ENCODE assay signal across 9 cellular contexts in the genomic region with DNA sequence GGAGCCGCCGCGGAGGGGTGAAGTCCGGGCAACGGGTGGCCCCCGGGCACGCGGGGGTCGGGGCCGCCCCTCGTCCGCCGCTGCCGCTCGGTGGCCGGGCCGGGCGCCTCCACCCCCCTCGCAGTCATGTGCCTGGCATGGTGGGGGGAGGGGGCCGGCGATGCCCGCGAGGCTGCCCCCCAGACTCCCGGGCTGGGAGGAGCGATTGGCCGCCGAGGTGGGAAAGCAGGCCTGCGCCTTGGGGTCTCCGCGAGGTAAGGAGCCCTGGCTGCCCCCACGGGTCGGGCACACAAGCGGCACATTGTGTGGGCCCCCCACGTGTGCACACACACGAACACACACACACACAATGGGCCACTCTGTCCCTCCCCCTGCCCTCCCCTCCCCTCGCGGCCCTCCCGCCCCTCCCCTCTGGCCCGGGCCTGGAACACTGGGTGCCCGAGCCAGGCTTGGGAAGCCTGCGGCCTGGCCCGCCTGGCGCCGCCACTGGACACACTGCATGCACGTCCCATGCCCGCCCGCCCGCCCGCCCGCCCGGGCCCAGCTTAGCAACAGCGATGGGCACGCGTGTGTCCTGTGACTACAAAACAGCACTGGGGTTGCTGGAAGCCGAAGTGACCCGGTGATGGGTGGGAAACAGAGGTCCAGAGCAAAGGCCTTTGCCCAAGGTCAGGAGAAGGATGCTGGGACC. TPM values are rescaled to one million over a fixed set of nuclear protein-coding genes. Genes with fewer than 3 reads are reported as not detected.
DNase-seq lines count a peak whose midpoint lies in the region; FAIRE-seq and TF ChIP-seq lines count a peak whose summit lies in the region.
"Had no signal": no experiment of that assay in that cellular context is flagged by ENCODE, and none has a peak within 500 bp of the region (broad histone marks: within the 10 kb centered on the region; RNA-seq: fewer than 3 reads in every experiment).

No MANE protein-coding gene starts in this region.

- H3K4me3 ChIP-seq in LNCaP clone FGC (ENCODE audit: low read depth, low read length), result peak overlapping the region; percentile 56
- peak overlapping the region; percentile 47 to 58 (median 51) for H3K4me3 ChIP-seq in H1 (ENCODE audit: extremely low read depth in 1 of 4, insufficient read depth in 2 of 4, low read depth in 3 of 4, low read length in 4 of 4)
- peak overlapping the region; percentile 31 for H3K4me3 ChIP-seq in mesodermal cell (ENCODE audit: extremely low read depth, insufficient read depth, low read length, poor library complexity, severe bottlenecking)

- H3K4me1 ChIP-seq in H1 (replicated peaks in 1 of 4; ENCODE audit: control insufficient read depth in 3 of 4, insufficient read depth in 4 of 4, low read length in 3 of 4), result peaks cover 0 to 27% (median 11%) of the 10 kb centered on the region in 4 experiments; a peak in 6 of 7 replicates
- peaks cover 13% of the 10 kb centered on the region for H3K4me1 ChIP-seq in mesodermal cell (ENCODE audit: control insufficient read depth, insufficient read depth, low read length, poor library complexity, severe bottlenecking)

- WGBS in H1 (ENCODE audit: extremely low coverage in 1 of 2, insufficient coverage in 1 of 2, insufficient read length in 1 of 2, insufficient replicate concordance in 2 of 2, low coverage in 1 of 2, low lambda C conversion rate in 2 of 2, missing lambda C conversion rate in 1 of 2), 2 experiments, result 30% methylated on average over 5 of the region's 56 CpGs; no CpG with 5 or more reads in 1 of the 2 experiments
- 3 to 6% methylated on average over 6 to 11 of the region's 56 CpGs for WGBS in mesodermal cell (ENCODE audit: insufficient coverage in 2 of 2), 2 experiments

- peaks cover 0 to 13% of the 10 kb centered on the region in 2 experiments; a peak in 3 of 4 replicates for H3K79me2 ChIP-seq in H1 (ENCODE audit: control insufficient read depth in 1 of 2, insufficient read depth in 2 of 2, low read length in 2 of 2)

- H3K14ac ChIP-seq in H1 (ENCODE audit: insufficient read length), result no peak overlapping the region

- no peaks in the 10 kb centered on the region for H3K9me3 ChIP-seq in H1 (ENCODE audit: insufficient read depth in 2 of 2, low read depth in 1 of 2, low read length in 1 of 2)
- H3K9me3 ChIP-seq in mesodermal cell (ENCODE audit: control insufficient read depth, low read length), result no peaks in the 10 kb centered on the region

- no peak overlapping the region for H2BK20ac ChIP-seq in H1 (ENCODE audit: low read length)

- no peaks in the 10 kb centered on the region for H3K27me3 ChIP-seq in H1 (replicated peaks in 1 of 4; ENCODE audit: control insufficient read depth in 3 of 4, extremely low read depth in 1 of 4, insufficient read depth in 3 of 4, low read length in 3 of 4)

- H3K36me3 ChIP-seq in H1 (ENCODE audit: control insufficient read depth in 2 of 4, insufficient read depth in 4 of 4, low read length in 3 of 4) (peaks cover 0 to 32% (median 4%) of the 10 kb centered on the region in 4 experiments; a peak in 5 of 8 replicates), mesodermal cell (ENCODE audit: control insufficient read depth, insufficient read depth, low read length) (no peaks in the 10 kb centered on the region)

- peaks cover 2 to 4% of the 10 kb centered on the region in 2 experiments for H4K20me1 ChIP-seq in H1 (replicated peaks in 1 of 2; ENCODE audit: control insufficient read depth in 1 of 2, insufficient read depth in 2 of 2, low read length in 2 of 2)

- no peak for DNase-seq in LNCaP clone FGC (ENCODE audit: low read depth)
- DNase-seq in H1 (ENCODE audit: low read depth in 1 of 2, low spot score in 2 of 2), result no peak
- DNase-seq in NOMO-1 (lab: John Stamatoyannopoulos, UW; ENCODE audit: unreplicated experiment in 2 of 2), result no peak
- DNase-seq in stimulated activated CD4-positive, alpha-beta T cell treated with anti-CD3 and anti-CD28 coated beads, Interleukin-4, amount 100 ng/mL, for 24 hours, result no peak
- DNase-seq in SHP77 treated with DMSO at 0.1 percent for 48 hours (lab: John Stamatoyannopoulos, UW), result no peak
- DNase-seq in NCI-H510A treated with DMSO at 0.1 percent for 48 hours (lab: John Stamatoyannopoulos, UW), result no peak
- DNase-seq: COR-L47 had no signal

- no peak for TF ChIP-seq RAD21 in H1 (IDR thresholded peaks at IDR 0.05 in 1 of 2, conservative IDR thresholded peaks at IDR 0.05 in 1 of 2; ENCODE audit: low read depth in 2 of 2, low read length in 2 of 2)

- H3K9ac ChIP-seq in H1 (replicated peaks in 1 of 4; ENCODE audit: extremely low read depth in 1 of 4, low read depth in 3 of 4, low read length in 3 of 4), result peak overlapping the region in 1 of 4 experiments; percentile 41; a peak in 1 of 7 replicates

- CTCF ChIA-PET in H1 (lab: Charles Lee; ENCODE audit: partially characterized antibody), result interaction anchor here (0.7 kb wide), 1 partner anchor 16 kb away, joined by 3 read pairs; no protein-coding TSS in a partner anchor

- no peak overlapping the region for H4K91ac ChIP-seq in H1 (replicated peaks; ENCODE audit: insufficient read length, low read length)

- no peak overlapping the region for H2BK5ac ChIP-seq in H1 (ENCODE audit: low read depth, low read length)

- H2BK15ac ChIP-seq in H1 (ENCODE audit: low read length), result no peak overlapping the region

- no peak overlapping the region for H2AK5ac ChIP-seq in H1 (ENCODE audit: low read depth, low read length)

- no peak overlapping the region for H3K18ac ChIP-seq in H1 (ENCODE audit: extremely low read depth, low read length)

- FAIRE-seq in H1 (lab: Jason Lieb, UNC), result no peak

- peak overlapping the region; percentile 61 for H3K27ac ChIP-seq in 22Rv1
- H3K27ac ChIP-seq in H1 (ENCODE audit: low read depth, low read length), result no peak overlapping the region
- H3K27ac ChIP-seq in mesodermal cell (ENCODE audit: low read depth, low read length, severe bottlenecking), result no peak overlapping the region

- H3K4ac ChIP-seq in H1 (replicated peaks; ENCODE audit: insufficient read length, low read depth, low read length), result no peak overlapping the region

- peak overlapping the region; percentile 69 to 83 for H3K4me2 ChIP-seq in H1 (ENCODE audit: insufficient read depth in 1 of 2, low read depth in 2 of 2, low read length in 2 of 2)

- no peaks in the 10 kb centered on the region for H3K23me2 ChIP-seq in H1 (ENCODE audit: low read depth, low read length)

- H3K79me1 ChIP-seq in H1 (ENCODE audit: low read depth, low read length), result no peaks in the 10 kb centered on the region; the same call in 1 of the 2 replicates

- H4K8ac ChIP-seq in H1 (ENCODE audit: extremely low read depth, insufficient read depth, low read length), result no peak overlapping the region

- H3K23ac ChIP-seq in H1 (ENCODE audit: insufficient read length), result no peak overlapping the region

- POLR2A ChIA-PET in H1 (lab: Charles Lee; ENCODE audit: partially characterized antibody), result no interaction called here

- no peak overlapping the region for H2AFZ ChIP-seq in H1 (ENCODE audit: low read length)

- H2BK12ac ChIP-seq in H1 (ENCODE audit: low read depth, low read length), result no peak overlapping the region

- no peak overlapping the region for H2BK120ac ChIP-seq in H1 (replicated peaks; ENCODE audit: low read depth, low read length)

- H3K56ac ChIP-seq in H1 (replicated peaks; ENCODE audit: insufficient read length, low read depth, low read length), result no peak overlapping the region

- TF ChIP-seq CTCF in 22Rv1 (IDR thresholded peaks at IDR 0.05) (no peak), LNCaP clone FGC (IDR thresholded peaks at IDR 0.05; ENCODE audit: control insufficient read depth, extremely low read depth, insufficient read depth) (no peak), H1 (IDR thresholded peaks at IDR 0.05; ENCODE audit: control extremely low read depth in 1 of 3, insufficient read depth in 1 of 3, low read depth in 1 of 3, low read length in 3 of 3) (no peak)

- TF ChIP-seq EP300 in H1 (IDR thresholded peaks at IDR 0.05; ENCODE audit: borderline replicate concordance in 1 of 2, low read depth in 2 of 2, low read length in 2 of 2), result no peak

- TF ChIP-seq POLR2A in H1 (IDR thresholded peaks at IDR 0.05; ENCODE audit: control extremely low read depth in 1 of 2, low read depth in 2 of 2, low read length in 2 of 2), result no peak; a peak in 1 of 3 replicates

- no peak overlapping the region for H4K5ac ChIP-seq in H1 (ENCODE audit: insufficient read length, low read depth, low read length)

RNA-seq across cellular contexts. Expression of gene SLC6A8, which starts 1.3 kb away (rescaled TPM):
- 94.7 and 98.5 TPM in 2 replicates for total RNA-seq in H1 (2021; fragmentation: NEBNext Ultra II Directional; extraction: Animal tissue kit (Norgen Biotek cat#: 25700))
- 87.7 and 132 TPM in 2 replicates for polyA plus RNA-seq in H1 (2011; rRNA removed)
- polyA plus RNA-seq in H1 (2011; cell fraction: cytosol; rRNA removed), result 71.7 TPM
- 267 TPM for polyA plus RNA-seq in H1 (2011; cell fraction: nucleus; rRNA removed)
- 96.7 to 155 TPM (median 133 TPM) in 4 replicates for polyA plus RNA-seq in H1 (2012, experiment 1 of 2)
- polyA plus RNA-seq in H1 (2012, experiment 2 of 2), result 109 TPM
- polyA plus RNA-seq in H1 (2013, experiment 1 of 2), result 57.5 TPM
- polyA plus RNA-seq in H1 (2013, experiment 2 of 2), result 58.8 TPM
- polyA minus RNA-seq in H1 (2011; rRNA and poly(A)+ RNA removed), result 66.1 and 98.8 TPM in 2 replicates
- polyA minus RNA-seq in H1 (2011; cell fraction: cytosol; rRNA and poly(A)+ RNA removed), result 84.7 TPM
- 67.3 TPM for polyA minus RNA-seq in H1 (2011; cell fraction: nucleus; rRNA and poly(A)+ RNA removed)
- 41.5 TPM for polyA plus RNA-seq in mesodermal cell (2013, experiment 1 of 2)
- polyA plus RNA-seq in mesodermal cell (2013, experiment 2 of 2), result 37.1 TPM

RNA-seq across cellular contexts. Expression of gene PNCK, which starts 15.4 kb away (rescaled TPM):
- 4.3 and 6.2 TPM in 2 replicates for total RNA-seq in H1 (2021; fragmentation: NEBNext Ultra II Directional; extraction: Animal tissue kit (Norgen Biotek cat#: 25700))
- 6.3 and 13.9 TPM in 2 replicates for polyA plus RNA-seq in H1 (2011; rRNA removed)
- polyA plus RNA-seq in H1 (2011; cell fraction: cytosol; rRNA removed), result 12.3 TPM
- 54.8 TPM for polyA plus RNA-seq in H1 (2011; cell fraction: nucleus; rRNA removed)
- 3.0 to 5.7 TPM (median 5.2 TPM) in 4 replicates for polyA plus RNA-seq in H1 (2012, experiment 1 of 2)
- 3.0 TPM for polyA plus RNA-seq in H1 (2012, experiment 2 of 2)
- 2.3 TPM for polyA plus RNA-seq in H1 (2013, experiment 1 of 2)
- 1.7 TPM for polyA plus RNA-seq in H1 (2013, experiment 2 of 2)
- 4.0 and 5.4 TPM in 2 replicates for polyA minus RNA-seq in H1 (2011; rRNA and poly(A)+ RNA removed)
- 9.1 TPM for polyA minus RNA-seq in H1 (2011; cell fraction: cytosol; rRNA and poly(A)+ RNA removed)
- 10.0 TPM for polyA minus RNA-seq in H1 (2011; cell fraction: nucleus; rRNA and poly(A)+ RNA removed)
- 0.66 TPM for polyA plus RNA-seq in mesodermal cell (2013, experiment 1 of 2)
- polyA plus RNA-seq in mesodermal cell (2013, experiment 2 of 2), result 1.2 TPM

RNA-seq across cellular contexts. Expression of gene BCAP31, which starts 35.1 kb away (rescaled TPM):
- total RNA-seq in H1 (2021; fragmentation: NEBNext Ultra II Directional; extraction: Animal tissue kit (Norgen Biotek cat#: 25700)), result 157 and 159 TPM in 2 replicates
- polyA plus RNA-seq in H1 (2011; rRNA removed), result 136 and 139 TPM in 2 replicates
- polyA plus RNA-seq in H1 (2011; cell fraction: cytosol; rRNA removed), result 97.3 TPM
- polyA plus RNA-seq in H1 (2011; cell fraction: nucleus; rRNA removed), result 116 TPM
- polyA plus RNA-seq in H1 (2012, experiment 1 of 2), result 156 to 161 TPM (median 158 TPM) in 4 replicates
- polyA plus RNA-seq in H1 (2012, experiment 2 of 2), result 233 TPM
- polyA plus RNA-seq in H1 (2013, experiment 1 of 2), result 154 TPM
- 181 TPM for polyA plus RNA-seq in H1 (2013, experiment 2 of 2)
- 84.2 and 123 TPM in 2 replicates for polyA minus RNA-seq in H1 (2011; rRNA and poly(A)+ RNA removed)
- 47.0 TPM for polyA minus RNA-seq in H1 (2011; cell fraction: cytosol; rRNA and poly(A)+ RNA removed)
- 40.8 TPM for polyA minus RNA-seq in H1 (2011; cell fraction: nucleus; rRNA and poly(A)+ RNA removed)
- 174 TPM for polyA plus RNA-seq in mesodermal cell (2013, experiment 1 of 2)
- 145 TPM for polyA plus RNA-seq in mesodermal cell (2013, experiment 2 of 2)

RNA-seq across cellular contexts. Expression of gene ABCD1, which starts 35.6 kb away (rescaled TPM):
- 4.6 and 6.6 TPM in 2 replicates for total RNA-seq in H1 (2021; fragmentation: NEBNext Ultra II Directional; extraction: Animal tissue kit (Norgen Biotek cat#: 25700))
- polyA plus RNA-seq in H1 (2011; rRNA removed), result 3.1 and 6.7 TPM in 2 replicates
- polyA plus RNA-seq in H1 (2011; cell fraction: cytosol; rRNA removed), result 2.7 TPM
- polyA plus RNA-seq in H1 (2011; cell fraction: nucleus; rRNA removed), result 13.0 TPM
- 2.4 to 5.1 TPM (median 4.0 TPM) in 4 replicates for polyA plus RNA-seq in H1 (2012, experiment 1 of 2)
- polyA plus RNA-seq in H1 (2012, experiment 2 of 2), result 2.2 TPM
- 4.2 TPM for polyA plus RNA-seq in H1 (2013, experiment 1 of 2)
- polyA plus RNA-seq in H1 (2013, experiment 2 of 2), result 3.9 TPM
- polyA minus RNA-seq in H1 (2011; rRNA and poly(A)+ RNA removed), result 1.7 and 2.9 TPM in 2 replicates
- 2.4 TPM for polyA minus RNA-seq in H1 (2011; cell fraction: cytosol; rRNA and poly(A)+ RNA removed)
- polyA minus RNA-seq in H1 (2011; cell fraction: nucleus; rRNA and poly(A)+ RNA removed), result 6.6 TPM
- 12.0 TPM for polyA plus RNA-seq in mesodermal cell (2013, experiment 1 of 2)
- polyA plus RNA-seq in mesodermal cell (2013, experiment 2 of 2), result 7.6 TPM

RNA-seq across cellular contexts. Expression of gene DUSP9, which starts 42.0 kb away (rescaled TPM):
- total RNA-seq in H1 (2021; fragmentation: NEBNext Ultra II Directional; extraction: Animal tissue kit (Norgen Biotek cat#: 25700)), result 0.63 and 1.1 TPM in 2 replicates
- 0.80 and 1.2 TPM in 2 replicates for polyA plus RNA-seq in H1 (2011; rRNA removed)
- polyA plus RNA-seq in H1 (2011; cell fraction: cytosol; rRNA removed), result 0.98 TPM
- 1.5 TPM for polyA plus RNA-seq in H1 (2011; cell fraction: nucleus; rRNA removed)
- polyA plus RNA-seq in H1 (2012, experiment 1 of 2), result 0.35 to 0.94 TPM (median 0.85 TPM) in 4 replicates
- polyA plus RNA-seq in H1 (2012, experiment 2 of 2), result 0.56 TPM
- 1.1 TPM for polyA plus RNA-seq in H1 (2013, experiment 1 of 2)
- polyA plus RNA-seq in H1 (2013, experiment 2 of 2), result 1.1 TPM
- polyA minus RNA-seq in H1 (2011; rRNA and poly(A)+ RNA removed), result 0.69 and 0.73 TPM in 2 replicates
- polyA minus RNA-seq in H1 (2011; cell fraction: cytosol; rRNA and poly(A)+ RNA removed), result 0.95 TPM
- polyA minus RNA-seq in H1 (2011; cell fraction: nucleus; rRNA and poly(A)+ RNA removed), result 0.80 TPM
- 0.55 TPM for polyA plus RNA-seq in mesodermal cell (2013, experiment 1 of 2)
- 1.2 TPM for polyA plus RNA-seq in mesodermal cell (2013, experiment 2 of 2)
